In genomic region chr11:45900175-45900800, GRCh38 we compare ENCODE assay signal across 9 cellular contexts. TPM values are rescaled to one million over a fixed set of nuclear protein-coding genes. Genes with fewer than 3 reads are reported as not detected.
DNase-seq lines count a peak whose midpoint lies in the region; ATAC-seq, FAIRE-seq and TF ChIP-seq lines count a peak whose summit lies in the region.
"Not testable (repeated sequence)": the region's sequence is repeated elsewhere in the genome, so short reads cannot be mapped to it uniquely, and the experiment has no call there.
"Had no signal": no experiment of that assay in that cellular context is flagged by ENCODE, and none has a peak within 500 bp of the region (broad histone marks: within the 10 kb centered on the region; RNA-seq: fewer than 3 reads in every experiment).

No MANE protein-coding gene starts in this region.

- not testable (repeated sequence) for H3K27ac Mint-ChIP-seq in T-helper 1 cell treated with Interleukin-12 subunit alpha and Interleukin-12 subunit beta and Interleukin-4 antibody, amounts not matched to agents 30 μg/mL and 1 μg/mL, for 36 hours

- not testable (repeated sequence) for TF ChIP-seq CTCF in astrocyte of the spinal cord (IDR thresholded peaks at IDR 0.05; ENCODE audit: low read depth, low read length); right lobe of liver (IDR thresholded peaks at IDR 0.05); psoas muscle (IDR thresholded peaks at IDR 0.05)

- TF ChIP-seq POLR2A in right lobe of liver (IDR thresholded peaks at IDR 0.05), result not testable (repeated sequence)

- not testable (repeated sequence) for FAIRE-seq in urothelium cell line (lab: Jason Lieb, UNC)

- not testable (repeated sequence) for H3K27me3 ChIP-seq in HUES48 (ENCODE audit: control insufficient read depth, insufficient read depth, low read length); right lobe of liver
- H3K27me3 ChIP-seq in psoas muscle (ENCODE audit: insufficient read depth in 3 of 3, low read length in 2 of 3), result peaks cover 0 to 38% (median 13%) of the 10 kb centered on the region in 3 donors

- peaks cover 28% of the 10 kb centered on the region for H3K36me3 ChIP-seq in HUES48 (ENCODE audit: control insufficient read depth, insufficient read depth, low read length)
- not testable (repeated sequence) for H3K36me3 ChIP-seq in right lobe of liver; psoas muscle (ENCODE audit: insufficient read depth in 1 of 2, low read depth in 1 of 2)

- ATAC-seq in right lobe of liver (peak; percentile 4 to 46 (median 23)), psoas muscle (peak; percentile 17 to 30 (median 18))

- peak overlapping the region; percentile 67 for H3K4me3 ChIP-seq in HUES48 (ENCODE audit: low read depth, low read length)
- H3K4me3 ChIP-seq in astrocyte of the spinal cord (ENCODE audit: low read depth, low read length), result peak overlapping the region; percentile 41
- peak overlapping the region; percentile 42 to 59 (median 50) for H3K4me3 ChIP-seq in right lobe of liver
- H3K4me3 ChIP-seq in psoas muscle, result peak overlapping the region; percentile 69

- peaks cover 39% of the 10 kb centered on the region for H3K27me3 Mint-ChIP-seq in T-helper 1 cell treated with Interleukin-12 subunit alpha and Interleukin-12 subunit beta and Interleukin-4 antibody, amounts not matched to agents 30 μg/mL and 1 μg/mL, for 36 hours (ENCODE audit: low read depth)

- not testable (repeated sequence) for H3K4me1 Mint-ChIP-seq in T-helper 1 cell treated with Interleukin-12 subunit alpha and Interleukin-12 subunit beta and Interleukin-4 antibody, amounts not matched to agents 30 μg/mL and 1 μg/mL, for 36 hours (ENCODE audit: low read depth)

- peak overlapping the region; percentile 39 for H3K4me3 Mint-ChIP-seq in T-helper 1 cell treated with Interleukin-12 subunit alpha and Interleukin-12 subunit beta and Interleukin-4 antibody, amounts not matched to agents 30 μg/mL and 1 μg/mL, for 36 hours

- not testable (repeated sequence) for H3K9me3 Mint-ChIP-seq in T-helper 1 cell treated with Interleukin-12 subunit alpha and Interleukin-12 subunit beta and Interleukin-4 antibody, amounts not matched to agents 30 μg/mL and 1 μg/mL, for 36 hours

- peak overlapping the region; percentile 90 for H3K27ac ChIP-seq in HUES48 (ENCODE audit: low read depth, low read length)
- H3K27ac ChIP-seq in right lobe of liver, psoas muscle: not testable (repeated sequence)

- intact Hi-C loops in right lobe of liver (cut with DNase I); psoas muscle (cut with DNase I): not testable (repeated sequence)

- not testable (repeated sequence) for H3K9ac ChIP-seq in HUES48 (ENCODE audit: low read depth, low read length)

- H3K36me3 Mint-ChIP-seq in T-helper 1 cell treated with Interleukin-12 subunit alpha and Interleukin-12 subunit beta and Interleukin-4 antibody, amounts not matched to agents 30 μg/mL and 1 μg/mL, for 36 hours (ENCODE audit: low read depth), result not testable (repeated sequence)

- peak; percentile 27 for DNase-seq in EL
- DNase-seq in astrocyte of the spinal cord (ENCODE audit: low read depth, low spot score); right lobe of liver: not testable (repeated sequence)
- DNase-seq in fibroblast of peridontal ligament (ENCODE audit: extremely low read depth), result peak; percentile 7
- DNase-seq in psoas muscle, result peak in 1 of 2 donors; percentile 51
- DNase-seq in urothelium cell line (ENCODE audit: low spot score), result peak; percentile 23

- WGBS in right lobe of liver (ENCODE audit: insufficient coverage, low coverage, low lambda C conversion rate, missing lambda C conversion rate), result 24% methylated on average over 16 of the region's 59 CpGs
- 4 to 5% (median 5%) methylated on average over 24 to 39 of the region's 59 CpGs for WGBS in psoas muscle, 3 donors

- H3K9me3 ChIP-seq in HUES48 (ENCODE audit: control insufficient read depth, insufficient read depth, low read length); right lobe of liver; psoas muscle: not testable (repeated sequence)

- in situ Hi-C loops in astrocyte of the spinal cord (cut with HindIII; ENCODE audit: low sequenced_read_pairs), result not testable (repeated sequence)

- peaks cover 24% of the 10 kb centered on the region for H3K4me1 ChIP-seq in HUES48 (ENCODE audit: control insufficient read depth, insufficient read depth, low read length)
- H3K4me1 ChIP-seq in right lobe of liver, psoas muscle: not testable (repeated sequence)

RNA-seq across cellular contexts. Expression of gene FREY1, which starts 6.8 kb away (rescaled TPM):
- total RNA-seq in right lobe of liver, result under 1 TPM in 3 of 6 experiments, not detected in 3; 0.40 to 0.90 (median 0.42) TPM
- under 1 TPM in 2 of 4 donors, not detected in 2; 0.37 to 0.56 TPM for total RNA-seq in psoas muscle
- polyA plus RNA-seq in psoas muscle, result under 1 TPM in 1 of 3 donors, not detected in 2; 0.14 TPM

RNA-seq across cellular contexts. Expression of gene MAPK8IP1, which starts 14.8 kb away (rescaled TPM):
- total RNA-seq in right lobe of liver, result 1 to 10 TPM; 1.7 to 6.2 (median 2.6) TPM
- total RNA-seq in psoas muscle, result 1 to 10 TPM; 1.3 to 2.6 (median 2.0) TPM
- polyA plus RNA-seq in psoas muscle, result under 1 TPM; 0.53 to 1.00 (median 0.82) TPM

RNA-seq across cellular contexts. Expression of gene PEX16, which starts 17.4 kb away (rescaled TPM):
- total RNA-seq in right lobe of liver (10 to 100 TPM; 17.9 to 36.7 (median 32.4) TPM), psoas muscle (10 to 100 TPM; 12.1 to 23.5 (median 14.2) TPM)
- polyA plus RNA-seq in psoas muscle, result 10 to 100 TPM; 19.7 to 23.5 (median 21.3) TPM

RNA-seq across cellular contexts. Expression of gene LARGE2, which starts 22.2 kb away (rescaled TPM):
- total RNA-seq in right lobe of liver, result 1 to 10 TPM in 5 of 6 experiments, under 1 TPM in 1; 0.43 to 3.5 (median 2.4) TPM
- not detected for total RNA-seq in psoas muscle
- under 1 TPM in 1 of 3 donors, not detected in 2; 0.13 TPM for polyA plus RNA-seq in psoas muscle
- total RNA-seq: subcutaneous adipose tissue had no signal

RNA-seq across cellular contexts. Expression of gene CRY2, which starts 53.0 kb away (rescaled TPM):
- total RNA-seq in right lobe of liver (100 to 1,000 TPM in 1 of 6 experiments, 10 to 100 TPM in 5; 19.6 to 104 (median 31.5) TPM), psoas muscle (10 to 100 TPM; 28.7 to 64.5 (median 45.5) TPM)
- polyA plus RNA-seq in psoas muscle, result 10 to 100 TPM; 15.4 to 30.7 (median 20.8) TPM
